ENCODE assay signal across 31 cellular contexts in genomic region chr7:130401531-130401930, GRCh38. TPM values are rescaled to one million over a fixed set of nuclear protein-coding genes. Genes with fewer than 3 reads are reported as not detected.
"Had no signal": no experiment of that assay in that cellular context is flagged by ENCODE, and none has a peak within 500 bp of the region (broad histone marks: within the 10 kb centered on the region; RNA-seq: fewer than 3 reads in every experiment).

No MANE protein-coding gene starts in this region.

- H3K4me1 Mint-ChIP-seq: central memory CD8-positive, alpha-beta T cell; stimulated activated naive B cell treated with anti-CD40 and anti-IgM and Interleukin-4, amounts not matched to agents 10 μg/mL and 1 μg/mL and 100 μg/mL, for 72 hours had no signal

- DNase-seq: cortex of kidney; dorsolateral prefrontal cortex; effector CD4-positive, alpha-beta T cell; head of caudate nucleus; kidney; left cardiac atrium; left lung; mesendoderm; midbrain; naive thymus-derived CD4-positive, alpha-beta T cell; nephron progenitor cell; nucleus accumbens; ovary; posterior cingulate gyrus; psoas muscle; right cardiac atrium; spleen; stimulated activated naive B cell treated with anti-CD40 and anti-IgM and Interleukin-4, amounts not matched to agents 10 μg/mL and 1 μg/mL and 100 μg/mL, for 72 hours; stomach; substantia nigra; testis; tibial artery had no signal

- H3K4me3 Mint-ChIP-seq: central memory CD8-positive, alpha-beta T cell; naive thymus-derived CD4-positive, alpha-beta T cell; nephron progenitor cell; stimulated activated naive B cell treated with anti-CD40 and anti-IgM and Interleukin-4, amounts not matched to agents 10 μg/mL and 1 μg/mL and 100 μg/mL, for 72 hours; type B pancreatic cell had no signal

- H3K27me3 Mint-ChIP-seq: central memory CD8-positive, alpha-beta T cell; naive thymus-derived CD4-positive, alpha-beta T cell; stimulated activated naive B cell treated with anti-CD40 and anti-IgM and Interleukin-4, amounts not matched to agents 10 μg/mL and 1 μg/mL and 100 μg/mL, for 72 hours; type B pancreatic cell had no signal

- H3K27ac Mint-ChIP-seq: naive thymus-derived CD4-positive, alpha-beta T cell; stimulated activated naive B cell treated with anti-CD40 and anti-IgM and Interleukin-4, amounts not matched to agents 10 μg/mL and 1 μg/mL and 100 μg/mL, for 72 hours; type B pancreatic cell had no signal

- H3K9me3 Mint-ChIP-seq: central memory CD8-positive, alpha-beta T cell; naive thymus-derived CD4-positive, alpha-beta T cell; nephron progenitor cell; stimulated activated naive B cell treated with anti-CD40 and anti-IgM and Interleukin-4, amounts not matched to agents 10 μg/mL and 1 μg/mL and 100 μg/mL, for 72 hours; type B pancreatic cell had no signal

- ATAC-seq: left lung; naive thymus-derived CD4-positive, alpha-beta T cell; psoas muscle; stimulated activated naive B cell treated with anti-CD40 and anti-IgM and Interleukin-4, amounts not matched to agents 10 μg/mL and 1 μg/mL and 100 μg/mL, for 72 hours had no signal

RNA-seq across cellular contexts. Expression of gene CPA1, which starts 21.2 kb away (rescaled TPM):
- total RNA-seq: frontal cortex; glomerular endothelial cell; lung microvascular endothelial cell; naive thymus-derived CD4-positive, alpha-beta T cell; renal cortical epithelial cell; stomach had no signal

RNA-seq across cellular contexts. Expression of gene CPA5, which starts 56.9 kb away (rescaled TPM):
- total RNA-seq: cardiac muscle cell, frontal cortex, glomerular endothelial cell, left cardiac atrium, left lung, lower leg skin, lung microvascular endothelial cell, ovary, renal cortical epithelial cell, right cardiac atrium, stomach, urinary bladder had no signal
